ENCODE assay signal across 8 cellular contexts in genomic region chr14:105203057-105203494, GRCh38. TPM values are rescaled to one million over a fixed set of nuclear protein-coding genes. Genes with fewer than 3 reads are reported as not detected.
DNase-seq lines count a peak whose midpoint lies in the region; ATAC-seq and TF ChIP-seq lines count a peak whose summit lies in the region.

No MANE protein-coding gene starts in this region.

- H3K4me1 ChIP-seq in OCI-LY7 (ENCODE audit: insufficient read depth, low read length, poor library complexity, severe bottlenecking) = no peaks in the 10 kb centered on the region
- H3K4me1 ChIP-seq in neutrophil (ENCODE audit: control insufficient read depth in 1 of 2, insufficient read depth in 1 of 2, low read depth in 1 of 2, low read length in 1 of 2) = peaks cover 11 to 16% of the 10 kb centered on the region in 2 experiments

- no peak overlapping the region for H3K4me2 ChIP-seq in OCI-LY7 (ENCODE audit: low read length)

- BruUV-seq in OCI-LY7 (replicated peaks; lab: Mats Ljungman, UMichigan) = no TSS peak

- no peaks in the 10 kb centered on the region; the same call in 1 of the 2 replicates for H4K20me1 ChIP-seq in OCI-LY7 (ENCODE audit: insufficient read depth, low read length)

- no peaks in the 10 kb centered on the region for H3K9me3 ChIP-seq in OCI-LY7 (ENCODE audit: low read length)
- H3K9me3 ChIP-seq in neutrophil = no peaks in the 10 kb centered on the region

- TF ChIP-seq CTCF in AG09309 (IDR thresholded peaks at IDR 0.05; ENCODE audit: control insufficient read depth, insufficient read depth, low read depth, low read length, missing control alignments) (peak; percentile 90), OCI-LY7 (conservative IDR thresholded peaks at IDR 0.05; ENCODE audit: low read length) (peak; percentile 93), fibroblast of pulmonary artery (IDR thresholded peaks at IDR 0.05; ENCODE audit: low read length, missing control alignments) (peak; percentile 78), neutrophil (IDR thresholded peaks at IDR 0.05) (peak; percentile 82)

- H3K27ac ChIP-seq in OCI-LY7 (ENCODE audit: low read depth, low read length, poor library complexity, severe bottlenecking) (no peak overlapping the region), neutrophil (no peak overlapping the region)

- no peak overlapping the region for H2AFZ ChIP-seq in OCI-LY7 (ENCODE audit: low read length)

- POLR2A ChIA-PET in OCI-LY7 (lab: Charles Lee) = no interaction called here

- no peak overlapping the region for H3K4me3 ChIP-seq in AG09309 (ENCODE audit: control insufficient read depth, low read depth, low read length)
- H3K4me3 ChIP-seq in OCI-LY7 (ENCODE audit: low read depth, low read length, poor library complexity, severe bottlenecking) = no peak overlapping the region
- no peak overlapping the region for H3K4me3 ChIP-seq in fibroblast of pulmonary artery (replicated peaks; ENCODE audit: low read depth, low read length)
- H3K4me3 ChIP-seq in neutrophil (ENCODE audit: low read depth in 1 of 2, low read length in 1 of 2) = no peak overlapping the region

- no peaks in the 10 kb centered on the region for H3K36me3 ChIP-seq in OCI-LY7 (ENCODE audit: insufficient read depth, low read length)
- no peaks in the 10 kb centered on the region for H3K36me3 ChIP-seq in neutrophil

- CTCF ChIA-PET in OCI-LY7 (lab: Charles Lee; ENCODE audit: unreplicated experiment) = no interaction called here

- peaks cover 74% of the 10 kb centered on the region for H3K27me3 ChIP-seq in neutrophil

- no peaks in the 10 kb centered on the region for H3K79me2 ChIP-seq in OCI-LY7 (ENCODE audit: insufficient read depth, low read depth, low read length)

- DNase-seq in AG09309 (ENCODE audit: low read depth) (no peak), OCI-LY7 (ENCODE audit: low spot score) (peak; percentile 60), fibroblast of pulmonary artery (ENCODE audit: low read depth) (peak; percentile 63), ureter (ENCODE audit: low spot score) (peak; percentile 84)
- DNase-seq in activated T-helper 1 cell treated with anti-CD3 and anti-CD28 coated beads, Interleukin-2, amount 50 U/mL, for 16 hours (ENCODE audit: low read depth in 1 of 2, low spot score in 1 of 2) = peak; percentile 33 to 41

- ATAC-seq in GM19463 (IDR thresholded peaks at IDR 0.05; ENCODE audit: unreplicated experiment) (peak; percentile 39), HG02798 (IDR thresholded peaks at IDR 0.05; ENCODE audit: poor library complexity, unreplicated experiment) (no peak)

- H3K9me2 ChIP-seq in OCI-LY7 (ENCODE audit: insufficient read depth, low read length) = no peaks in the 10 kb centered on the region

- intact Hi-C loops in OCI-LY7 (cut with micrococcal nuclease; ENCODE audit: unreplicated experiment) = loop anchor here (1.0 to 2.0 kb wide), 2 partner anchors 80 to 149 kb away; no protein-coding TSS in a partner anchor

RNA-seq across cellular contexts. Expression of gene NUDT14, which starts 22.0 kb away (rescaled TPM):
- total RNA-seq in OCI-LY7 (2014; rRNA removed; shearing (Covaris generic)) = 19.5 and 32.1 TPM in 2 replicates
- 37.0 and 37.5 TPM in 2 replicates for total RNA-seq in OCI-LY7 (2022)
- total RNA-seq in ureter = 42.4 TPM

RNA-seq across cellular contexts. Expression of gene JAG2, which starts 34.5 kb away (rescaled TPM):
- total RNA-seq in OCI-LY7 (2014; rRNA removed; shearing (Covaris generic)) = 4.0 and 5.0 TPM in 2 replicates
- 6.0 and 6.5 TPM in 2 replicates for total RNA-seq in OCI-LY7 (2022)
- total RNA-seq in ureter = 42.2 TPM

RNA-seq across cellular contexts. Expression of gene BTBD6, which starts 45.3 kb away (rescaled TPM):
- total RNA-seq in OCI-LY7 (2014; rRNA removed; shearing (Covaris generic)) = 27.9 and 30.0 TPM in 2 replicates
- total RNA-seq in OCI-LY7 (2022) (5.7 and 6.9 TPM in 2 replicates), ureter (36.3 TPM)
